ENCODE assay signal across 8 cellular contexts in genomic region chrX:47854474-47854873, GRCh38. TPM values are rescaled to one million over a fixed set of nuclear protein-coding genes. Genes with fewer than 3 reads are reported as not detected.
DNase-seq lines count a peak whose midpoint lies in the region; ATAC-seq and TF ChIP-seq lines count a peak whose summit lies in the region.

No MANE protein-coding gene starts in this region.

- H3K9ac ChIP-seq in OCI-LY3 (ENCODE audit: low read length) (no peak overlapping the region), mesendoderm (ENCODE audit: low read length) (no peak overlapping the region)

- H3K27me3 ChIP-seq in OCI-LY3 (ENCODE audit: low read depth, low read length): no peaks in the 10 kb centered on the region
- no peaks in the 10 kb centered on the region for H3K27me3 ChIP-seq in mesendoderm (ENCODE audit: insufficient read depth, low read length, poor library complexity)

- H3K79me2 ChIP-seq in OCI-LY3 (ENCODE audit: low read length) (no peaks in the 10 kb centered on the region), mesendoderm (ENCODE audit: control insufficient read depth, insufficient read depth, low read length) (no peaks in the 10 kb centered on the region)

- H3K56ac ChIP-seq in mesendoderm (ENCODE audit: low read length): no peak overlapping the region

- WGBS in mesendoderm (ENCODE audit: extremely low coverage, insufficient coverage, low lambda C conversion rate): no CpG with 5 or more reads among the region's 10 CpGs

- no peak overlapping the region for H3K4ac ChIP-seq in mesendoderm (ENCODE audit: low read depth, low read length)

- CTCF ChIA-PET in GM10248 (lab: Yijun Ruan, JAX): interaction anchor here (0.7 to 2.4 kb wide), 5 partner anchors 8 to 172 kb away, joined by 3 to 14 read pairs (median 7); no protein-coding TSS in a partner anchor

- H3K18ac ChIP-seq in mesendoderm (ENCODE audit: low read length): no peak overlapping the region

- H3K27ac ChIP-seq in OCI-LY3 (ENCODE audit: low read length) (no peak overlapping the region), mesendoderm (ENCODE audit: low read depth, low read length) (no peak overlapping the region)

- H3K23ac ChIP-seq in mesendoderm (ENCODE audit: low read length): no peak overlapping the region

- H4K5ac ChIP-seq in mesendoderm (ENCODE audit: low read length): no peak overlapping the region

- no peaks in the 10 kb centered on the region for H3K9me3 ChIP-seq in OCI-LY3 (ENCODE audit: insufficient read depth, low read length)

- H2AK5ac ChIP-seq in mesendoderm (ENCODE audit: low read length): no peak overlapping the region

- no peak overlapping the region for H2BK120ac ChIP-seq in mesendoderm (ENCODE audit: low read depth, low read length)

- POLR2A ChIA-PET in GM10248 (lab: Yijun Ruan, JAX): no interaction called here

- TF ChIP-seq CTCF in GM10248 (IDR thresholded peaks at IDR 0.05; ENCODE audit: control extremely low read depth, extremely low read depth, low read depth, missing control alignments) (peak; percentile 12), OCI-LY3 (IDR thresholded peaks at IDR 0.05; ENCODE audit: low read depth, low read length) (peak; percentile 48), cardiac fibroblast (IDR thresholded peaks at IDR 0.05; ENCODE audit: low read depth, low read length) (peak; percentile 42)

- H2BK15ac ChIP-seq in mesendoderm (replicated peaks; ENCODE audit: low read depth): no peak overlapping the region

- no peak overlapping the region for H2AFZ ChIP-seq in OCI-LY3 (ENCODE audit: low read depth, low read length)

- H3K36me3 ChIP-seq in OCI-LY3 (replicated peaks; ENCODE audit: low read depth, low read length) (no peaks in the 10 kb centered on the region), mesendoderm (ENCODE audit: control insufficient read depth, insufficient read depth, low read length) (no peaks in the 10 kb centered on the region)

- H2BK5ac ChIP-seq in mesendoderm (ENCODE audit: low read length): no peak overlapping the region

- no peaks in the 10 kb centered on the region for H3K79me1 ChIP-seq in mesendoderm (ENCODE audit: low read length)

- H3K4me1 ChIP-seq in OCI-LY3 (ENCODE audit: low read length) (peaks cover 6% of the 10 kb centered on the region), mesendoderm (ENCODE audit: control insufficient read depth, low read depth, low read length) (no peaks in the 10 kb centered on the region)

- ATAC-seq in GM21737 (IDR thresholded peaks at IDR 0.05; ENCODE audit: unreplicated experiment) (no peak), HG03565 (IDR thresholded peaks at IDR 0.05; ENCODE audit: unreplicated experiment) (no peak)

- no peaks in the 10 kb centered on the region for H4K20me1 ChIP-seq in OCI-LY3 (ENCODE audit: insufficient read depth, low read length)

- H4K8ac ChIP-seq in mesendoderm (ENCODE audit: low read depth, low read length): no peak overlapping the region

- H3K4me2 ChIP-seq in OCI-LY3 (ENCODE audit: low read length) (no peak overlapping the region), mesendoderm (ENCODE audit: low read length) (no peak overlapping the region)

- DNase-seq in GM10248 (ENCODE audit: extremely low spot score): no peak
- peak; percentile 39 to 54 for DNase-seq in cardiac fibroblast (ENCODE audit: low read depth in 2 of 2)
- peak; percentile 29 for DNase-seq in mesendoderm
- DNase-seq in hepatic stellate cell (ENCODE audit: low spot score): no peak
- no peak for DNase-seq in iPS-NIHi7 (ENCODE audit: extremely low spot score)

- H3K4me3 ChIP-seq in OCI-LY3 (ENCODE audit: low read length) (no peak overlapping the region), cardiac fibroblast (replicated peaks in 1 of 2; ENCODE audit: low read depth in 2 of 2, low read length in 2 of 2) (no peak overlapping the region), mesendoderm (ENCODE audit: low read length) (no peak overlapping the region)

RNA-seq across cellular contexts. Expression of gene ZNF81, which starts 17.8 kb away (rescaled TPM):
- polyA plus RNA-seq in mesendoderm (2013, experiment 1 of 2): 5.6 TPM
- 5.8 TPM for polyA plus RNA-seq in mesendoderm (2013, experiment 2 of 2)

Comparison
In these comparisons a context has a peak if more than half of its experiments do, and no peak if none do; other contexts are left out.
1. DNase-seq: peak in cardiac fibroblast (2 of 2) and mesendoderm (single experiment); none in GM10248 (single experiment), hepatic stellate cell (single experiment) and iPS-NIHi7 (single experiment).
2. Peak in every context shown above with its lines, with median percentiles within 50 percentile points of each other: CTCF ChIP-seq.